In the genomic region with DNA sequence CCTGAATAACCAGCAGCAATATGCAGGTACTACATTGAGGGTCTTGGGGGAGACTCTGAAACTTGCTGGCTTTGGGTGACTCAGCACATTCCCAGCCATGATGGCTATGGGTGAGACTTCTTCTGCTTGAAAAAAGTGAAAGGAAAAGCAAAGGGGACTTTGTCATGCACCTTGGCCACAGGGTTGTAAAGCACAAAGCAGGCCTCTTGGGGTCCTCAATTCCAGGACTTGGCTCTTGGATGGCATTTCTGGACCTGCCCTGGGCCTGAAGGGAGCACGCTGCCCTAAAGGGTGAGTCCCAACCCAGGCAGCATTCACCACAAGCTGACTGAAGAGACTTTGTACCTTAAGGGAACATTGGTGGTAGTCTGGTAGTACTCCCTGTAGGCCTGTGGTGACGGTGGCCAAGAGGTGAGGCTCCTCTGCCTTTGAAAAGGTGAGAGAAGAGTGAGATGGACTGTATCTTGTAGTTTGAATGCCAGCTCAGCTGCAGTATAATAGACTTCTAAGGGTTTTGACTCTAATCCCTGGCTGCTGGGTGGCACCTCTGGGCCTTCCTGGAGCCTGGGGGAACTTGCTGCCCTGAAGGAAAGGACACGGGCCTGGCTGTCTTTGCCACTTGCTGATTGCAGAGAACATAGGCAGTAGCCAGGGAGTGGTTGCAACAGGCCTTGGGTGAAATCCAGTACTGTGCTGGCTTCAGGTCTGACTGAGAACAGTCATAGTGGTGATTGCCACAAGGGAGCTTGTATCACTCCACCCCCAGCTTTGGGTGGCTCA, we compare ENCODE assay signal across 9 cellular contexts. TPM values are rescaled to one million over a fixed set of nuclear protein-coding genes. Genes with fewer than 3 reads are reported as not detected.
DNase-seq lines count a peak whose midpoint lies in the region; ATAC-seq and TF ChIP-seq lines count a peak whose summit lies in the region.
"Had no signal": no experiment of that assay in that cellular context is flagged by ENCODE, and none has a peak within 500 bp of the region (broad histone marks: within the 10 kb centered on the region; RNA-seq: fewer than 3 reads in every experiment).

No MANE protein-coding gene starts in this region.

- H3K27ac ChIP-seq in breast epithelium = no peak overlapping the region
- H3K27ac ChIP-seq in SK-N-SH (ENCODE audit: low read depth in 2 of 2, low read length in 1 of 2) = no peak overlapping the region

- no TSS peak for BruUV-seq in MCF 10A (replicated peaks; lab: Mats Ljungman, UMichigan)

- no peaks in the 10 kb centered on the region for H3K9me2 ChIP-seq in SK-N-SH

- H3K36me3 ChIP-seq in breast epithelium (no peaks in the 10 kb centered on the region), SK-N-SH (replicated peaks in 1 of 2; ENCODE audit: control insufficient read depth in 1 of 2, insufficient read depth in 2 of 2, low read length in 1 of 2) (no peaks in the 10 kb centered on the region)

- no peaks in the 10 kb centered on the region for H3K36me3 Mint-ChIP-seq in MCF 10A (ENCODE audit: insufficient read depth, unreplicated experiment)
- peaks cover 50% of the 10 kb centered on the region for H3K36me3 Mint-ChIP-seq in activated naive CD8-positive, alpha-beta T cell treated with anti-CD3 and anti-CD28 coated beads for 36 hours
- H3K36me3 Mint-ChIP-seq: naive B cell had no signal

- no peaks in the 10 kb centered on the region for H3K9me3 Mint-ChIP-seq in MCF 10A (ENCODE audit: unreplicated experiment)
- peaks cover 14% of the 10 kb centered on the region for H3K9me3 Mint-ChIP-seq in activated naive CD8-positive, alpha-beta T cell treated with anti-CD3 and anti-CD28 coated beads for 36 hours
- H3K9me3 Mint-ChIP-seq: naive B cell had no signal

- H3K9ac ChIP-seq in SK-N-SH = no peak overlapping the region

- H3K79me2 ChIP-seq in SK-N-SH (ENCODE audit: insufficient read depth) = no peaks in the 10 kb centered on the region

- POLR2A ChIA-PET in MCF 10A (lab: Yijun Ruan, JAX) (interaction anchor here (1.2 kb wide), 1 partner anchor 41 kb away, joined by 3 read pairs; no protein-coding TSS in a partner anchor), SK-N-SH (lab: Yijun Ruan, JAX) (no interaction called here)

- no peak overlapping the region for H3K4me3 ChIP-seq in breast epithelium
- no peak overlapping the region for H3K4me3 ChIP-seq in SK-N-SH (ENCODE audit: low read depth in 2 of 2, low read length in 1 of 2)

- no peaks in the 10 kb centered on the region for H3K4me1 ChIP-seq in breast epithelium
- H3K4me1 ChIP-seq in SK-N-SH (ENCODE audit: control insufficient read depth in 1 of 2, insufficient read depth in 2 of 2, low read depth in 1 of 2, low read length in 1 of 2) = no peaks in the 10 kb centered on the region

- H3K4me1 Mint-ChIP-seq in MCF 10A (ENCODE audit: insufficient read depth, unreplicated experiment) = peaks cover 20% of the 10 kb centered on the region
- H3K4me1 Mint-ChIP-seq in activated naive CD8-positive, alpha-beta T cell treated with anti-CD3 and anti-CD28 coated beads for 36 hours = peaks cover 81% of the 10 kb centered on the region

- TF ChIP-seq RAD21 in SK-N-SH (IDR thresholded peaks at IDR 0.05; ENCODE audit: low read length) = no peak

- H3F3A ChIP-seq in SK-N-SH (replicated peaks; ENCODE audit: insufficient read depth) = no peaks in the 10 kb centered on the region

- H3K9me3 ChIP-seq in breast epithelium (no peaks in the 10 kb centered on the region), SK-N-SH (no peaks in the 10 kb centered on the region)

- H3K27me3 Mint-ChIP-seq in MCF 10A (ENCODE audit: insufficient read depth, unreplicated experiment) = no peaks in the 10 kb centered on the region
- no peaks in the 10 kb centered on the region for H3K27me3 Mint-ChIP-seq in activated naive CD8-positive, alpha-beta T cell treated with anti-CD3 and anti-CD28 coated beads for 36 hours
- H3K27me3 Mint-ChIP-seq: naive B cell had no signal

- H3K4me2 ChIP-seq in SK-N-SH = no peak overlapping the region

- TF ChIP-seq EP300 in SK-N-SH (IDR thresholded peaks at IDR 0.05; ENCODE audit: borderline replicate concordance in 1 of 2, low read depth in 1 of 2, low read length in 1 of 2) = no peak

- no peaks in the 10 kb centered on the region for H4K20me1 ChIP-seq in SK-N-SH (ENCODE audit: insufficient read depth)

- H3K27ac Mint-ChIP-seq in MCF 10A (ENCODE audit: low read depth, unreplicated experiment) = no peak overlapping the region
- peak overlapping the region; percentile 99 for H3K27ac Mint-ChIP-seq in activated naive CD8-positive, alpha-beta T cell treated with anti-CD3 and anti-CD28 coated beads for 36 hours

- WGBS in SK-N-SH (ENCODE audit: low lambda C conversion rate) = 6% methylated on average over 3 of the region's 3 CpGs

- TF ChIP-seq CTCF in MCF 10A (IDR thresholded peaks at IDR 0.05; ENCODE audit: unreplicated experiment) = no peak
- no peak for TF ChIP-seq CTCF in breast epithelium (IDR thresholded peaks at IDR 0.05)
- no peak for TF ChIP-seq CTCF in omental fat pad (IDR thresholded peaks at IDR 0.05)
- no peak for TF ChIP-seq CTCF in SK-N-SH (IDR thresholded peaks at IDR 0.05)

- no peak for TF ChIP-seq POLR2A in breast epithelium (IDR thresholded peaks at IDR 0.05)

- intact Hi-C loops in MCF 10A (cut with micrococcal nuclease) (no loop called here), breast epithelium (cut with DNase I; ENCODE audit: low total_unique reads) (no loop called here)

- CTCF ChIA-PET in MCF 10A (lab: Yijun Ruan, JAX) = interaction anchor here (0.6 to 2.7 kb wide), 9 partner anchors 11 to 994 kb away, joined by 3 to 12 read pairs (median 4); no protein-coding TSS in a partner anchor
- CTCF ChIA-PET in SK-N-SH (lab: Yijun Ruan, JAX) = interaction anchor here (1.0 kb wide), 1 partner anchor 12 kb away, joined by 4 read pairs; no protein-coding TSS in a partner anchor

- H3K27me3 ChIP-seq in breast epithelium (no peaks in the 10 kb centered on the region), SK-N-SH (ENCODE audit: insufficient read depth) (peaks cover 11% of the 10 kb centered on the region; the same call in 1 of the 2 replicates)

- H2AFZ ChIP-seq in SK-N-SH (ENCODE audit: low read depth) = no peak overlapping the region

- no peak overlapping the region for H3K4me3 Mint-ChIP-seq in MCF 10A (ENCODE audit: unreplicated experiment)
- H3K4me3 Mint-ChIP-seq in activated naive CD8-positive, alpha-beta T cell treated with anti-CD3 and anti-CD28 coated beads for 36 hours = peak overlapping the region; percentile 63

- DNase-seq in MCF 10A (ENCODE audit: unreplicated experiment) (peak; percentile 73), breast epithelium (ENCODE audit: low spot score in 2 of 2) (no peak), omental fat pad (ENCODE audit: low spot score) (no peak), CD1c-positive myeloid dendritic cell (ENCODE audit: extremely low spot score) (no peak), SK-N-SH (no peak), NCI-H2227 (lab: John Stamatoyannopoulos, UW; ENCODE audit: unreplicated experiment) (no peak)
- DNase-seq in activated naive CD8-positive, alpha-beta T cell treated with anti-CD3 and anti-CD28 coated beads for 36 hours = peak; percentile 50
- DNase-seq: naive B cell had no signal

- ATAC-seq in HG03135 (IDR thresholded peaks at IDR 0.05; ENCODE audit: unreplicated experiment) = peak; percentile 61
- ATAC-seq in omental fat pad (ENCODE audit: low FRiP score) = peak; percentile 48

TF ChIP-seq in SK-N-SH, 30 proteins besides CTCF, POLR2A, EP300 and RAD21:
- no peak for TF ChIP-seq IRF3 (IDR thresholded peaks at IDR 0.05; ENCODE audit: low read depth, low read length)
- no peak for TF ChIP-seq GABPA (IDR thresholded peaks at IDR 0.05; ENCODE audit: low read depth)
- no peak for TF ChIP-seq SMC3 (IDR thresholded peaks at IDR 0.05; ENCODE audit: low read depth, low read length)
- TF ChIP-seq SIN3A (IDR thresholded peaks at IDR 0.05; ENCODE audit: borderline replicate concordance, low read depth, low read length) = no peak
- TF ChIP-seq NFIC (IDR thresholded peaks at IDR 0.05; ENCODE audit: borderline replicate concordance) = no peak
- no peak for TF ChIP-seq CHD2 (IDR thresholded peaks at IDR 0.05; ENCODE audit: low read length, partially characterized antibody)
- no peak for TF ChIP-seq GATA2 (CRISPR knock-in tag; IDR thresholded peaks at IDR 0.05)
- TF ChIP-seq MEF2A (IDR thresholded peaks at IDR 0.05; ENCODE audit: borderline replicate concordance, low read depth) = no peak
- no peak for TF ChIP-seq TAF1 (IDR thresholded peaks at IDR 0.05; ENCODE audit: borderline replicate concordance, low read depth, low read length)
- no peak for TF ChIP-seq MAX (IDR thresholded peaks at IDR 0.05; ENCODE audit: low read depth)
- no peak for TF ChIP-seq RXRA (IDR thresholded peaks at IDR 0.05; ENCODE audit: borderline replicate concordance, low read depth)
- TF ChIP-seq TCF12 (IDR thresholded peaks at IDR 0.05) = no peak
- TF ChIP-seq JUND (IDR thresholded peaks at IDR 0.05) = no peak
- no peak for TF ChIP-seq NRF1 (IDR thresholded peaks at IDR 0.05; ENCODE audit: low read depth, low read length)

RNA-seq across cellular contexts. Expression of gene CYTIP, which starts 36.5 kb away (rescaled TPM):
- total RNA-seq in MCF 10A (2022) = 0.19 TPM in 1 of 2 replicates, not detected in the other
- total RNA-seq in breast epithelium = 10 to 100 TPM; 11.5 to 18.7 (median 16.8) TPM
- total RNA-seq in activated naive CD8-positive, alpha-beta T cell treated with anti-CD3 and anti-CD28 coated beads for 36 hours = 100 to 1,000 TPM; 302 to 304 TPM
- 10 to 100 TPM; 13.4 to 26.1 (median 17.5) TPM for total RNA-seq in omental fat pad
- polyA plus RNA-seq in SK-N-SH (2012; rRNA removed) = not detected in 2 replicates
- not detected in 2 replicates for polyA plus RNA-seq in SK-N-SH (2012; cell fraction: cytosol; rRNA removed)
- polyA plus RNA-seq in SK-N-SH (2012; cell fraction: nucleus; rRNA removed) = not detected in 2 replicates

Comparison
In these comparisons a context has a peak if more than half of its experiments do, and no peak if none do; other contexts are left out.
1. DNase-seq: peak in MCF 10A (single experiment) and activated naive CD8-positive, alpha-beta T cell treated with anti-CD3 and anti-CD28 coated beads for 36 hours (single experiment); none in breast epithelium (0 of 2), omental fat pad (single experiment), CD1c-positive myeloid dendritic cell (single experiment), SK-N-SH (single experiment) and NCI-H2227 (single experiment).
2. RNA of gene CYTIP, which starts 36.5 kb away (total RNA-seq): 302 to 304 TPM in activated naive CD8-positive, alpha-beta T cell treated with anti-CD3 and anti-CD28 coated beads for 36 hours; 13.4 to 26.1 TPM in omental fat pad, 11.5 to 18.7 TPM in breast epithelium and 0.19 TPM in MCF 10A; every median in the first group is over 10 times any median in the second.